ENCODE assay signal across 12 cellular contexts in the genomic region with DNA sequence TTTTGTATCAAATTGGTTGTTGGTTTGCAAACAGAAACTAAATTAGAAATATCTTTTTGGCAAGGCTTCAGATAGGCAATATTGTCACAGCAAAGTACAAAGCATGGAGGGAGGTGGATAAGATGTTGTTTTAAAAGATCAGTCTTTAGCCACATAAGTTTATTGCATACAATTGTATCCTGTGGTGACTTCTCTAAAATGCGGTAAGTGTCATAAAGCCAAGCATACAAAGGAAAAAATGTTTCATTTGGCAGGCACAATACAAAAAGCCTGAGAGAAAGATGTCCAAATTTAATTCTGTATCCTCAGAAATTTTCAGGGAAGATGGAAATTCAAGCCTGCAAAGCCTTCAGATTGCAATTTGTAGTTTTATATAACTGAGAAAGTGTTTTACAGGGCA. TPM values are rescaled to one million over a fixed set of nuclear protein-coding genes. Genes with fewer than 3 reads are reported as not detected.
A peak's percentile ranks its signal among the peaks of the same experiment; 100 is the strongest.
DNase-seq lines count a peak whose midpoint lies in the region; FAIRE-seq and TF ChIP-seq lines count a peak whose summit lies in the region.
"Had no signal": no experiment of that assay in that cellular context is flagged by ENCODE, and none has a peak within 500 bp of the region (broad histone marks: within the 10 kb centered on the region; RNA-seq: fewer than 3 reads in every experiment).

No MANE protein-coding gene starts in this region.

- H3K4me3 Mint-ChIP-seq in HFFc6 = peak overlapping the region; percentile 58; the same call in 1 of the 2 replicates

- intact Hi-C loops in colonic mucosa (cut with DNase I) = loop anchor here (5.0 kb wide), 1 partner anchor 139 kb away; a partner anchor contains a TSS

- no peak overlapping the region for H3K9ac ChIP-seq in colonic mucosa (ENCODE audit: low read depth in 2 of 2, low read length in 2 of 2)

- peak overlapping the region; percentile 59 for H3K4me2 ChIP-seq in osteoblast (ENCODE audit: insufficient read depth, low read length)

- H3K4me1 ChIP-seq in colonic mucosa (peaks cover 16% of the 10 kb centered on the region), osteoblast (ENCODE audit: insufficient read depth, low read length) (peaks cover 9% of the 10 kb centered on the region)

- H2AFZ ChIP-seq in osteoblast (ENCODE audit: low read length) = peak overlapping the region; percentile 85

- TF ChIP-seq CTCF in AG10803 (conservative IDR thresholded peaks at IDR 0.05; ENCODE audit: low read length) = no peak
- no peak for TF ChIP-seq CTCF in HFFc6 (IDR thresholded peaks at IDR 0.05)
- TF ChIP-seq CTCF in colonic mucosa (IDR thresholded peaks at IDR 0.05) = no peak
- no peak for TF ChIP-seq CTCF in osteoblast (IDR thresholded peaks at IDR 0.05; ENCODE audit: extremely low read depth, low read depth, low read length)
- TF ChIP-seq CTCF in D721Med (IDR thresholded peaks at IDR 0.05; ENCODE audit: insufficient read depth, missing control alignments) = no peak

- FAIRE-seq in urothelium cell line (lab: Jason Lieb, UNC) (no peak), D721Med (lab: Jason Lieb, UNC) (no peak)

- no peaks in the 10 kb centered on the region for H3K36me3 Mint-ChIP-seq in HFFc6 (ENCODE audit: low read depth)

- no peaks in the 10 kb centered on the region for H3K27me3 Mint-ChIP-seq in HFFc6 (ENCODE audit: insufficient read depth)

- H3K27ac ChIP-seq in colonic mucosa (peak overlapping the region; percentile 1), osteoblast (ENCODE audit: low read depth, low read length) (peak overlapping the region; percentile 3)

- H3K9me3 Mint-ChIP-seq in HFFc6 = no peaks in the 10 kb centered on the region

- H3K36me3 ChIP-seq in colonic mucosa = no peaks in the 10 kb centered on the region
- H3K36me3 ChIP-seq in osteoblast (ENCODE audit: insufficient read depth, low read length) = no peaks in the 10 kb centered on the region

- H3K27me3 ChIP-seq in colonic mucosa (no peaks in the 10 kb centered on the region), osteoblast (ENCODE audit: insufficient read depth, low read length) (no peaks in the 10 kb centered on the region)

- peak; percentile 57 for DNase-seq in AG10803 (ENCODE audit: low read depth)
- no peak for DNase-seq in HFFc6
- DNase-seq in colonic mucosa = no peak
- peak; percentile 35 for DNase-seq in osteoblast (ENCODE audit: insufficient read length, low spot score, missing footprints)
- DNase-seq in activated CD4-positive, alpha-beta T cell treated with anti-CD3 and anti-CD28 coated beads for 48 hours = no peak
- DNase-seq in activated CD4-positive, alpha-beta T cell treated with anti-CD3 and anti-CD28 coated beads, Interleukin-2, amount 50 U/mL, for 4 hours = no peak
- no peak for DNase-seq in urothelium cell line (ENCODE audit: low spot score)
- no peak for DNase-seq in D721Med (ENCODE audit: insufficient read length, low spot score)
- DNase-seq: activated T-cell treated with anti-CD3 and anti-CD28 coated beads, Interleukin-2, amount 50 U/mL, for 48 hours; NCI-H1694 had no signal

- no peaks in the 10 kb centered on the region for H4K20me1 ChIP-seq in osteoblast (ENCODE audit: insufficient read depth, low read length)

- peaks cover 24% of the 10 kb centered on the region for H3K4me1 Mint-ChIP-seq in HFFc6 (ENCODE audit: low read depth)

- H3K9me3 ChIP-seq in colonic mucosa = no peaks in the 10 kb centered on the region
- H3K9me3 ChIP-seq in osteoblast (ENCODE audit: low read depth, low read length) = no peaks in the 10 kb centered on the region

- peak overlapping the region; percentile 41 for H3K4me3 ChIP-seq in AG10803 (ENCODE audit: low read length)
- no peak overlapping the region for H3K4me3 ChIP-seq in colonic mucosa
- H3K4me3 ChIP-seq in osteoblast (ENCODE audit: insufficient read depth, low read length) = peak overlapping the region; percentile 38

- no peak overlapping the region for H3K27ac Mint-ChIP-seq in HFFc6

- H3K79me2 ChIP-seq in osteoblast (ENCODE audit: insufficient read depth, low read length) = peaks cover 3% of the 10 kb centered on the region

RNA-seq across cellular contexts. Expression of a gene that starts 7.7 kb away (rescaled TPM):
- total RNA-seq in HFFc6 (2021; fragmentation: NEBNext Ultra II Directional; extraction: Animal tissue kit (Norgen Biotek cat#: 25700)) = 10 to 100 TPM in 4 of 6 experiments, 1 to 10 TPM in 2; 8.3 to 17.3 (median 12.5) TPM
- 10 to 100 TPM in 1 of 2 donors, 1 to 10 TPM in 1; 8.5 to 25.9 TPM for total RNA-seq in colonic mucosa
- total RNA-seq in osteoblast = 11.8 and 15.9 TPM in 2 replicates

RNA-seq across cellular contexts. Expression of a gene that starts 35.9 kb away (rescaled TPM):
- total RNA-seq in HFFc6 (2021; fragmentation: NEBNext Ultra II Directional; extraction: Animal tissue kit (Norgen Biotek cat#: 25700)) = not detected
- total RNA-seq in colonic mucosa = not detected
- not detected in 2 replicates for total RNA-seq in osteoblast
- total RNA-seq: fibroblast of villous mesenchyme, lower leg skin had no signal

Comparison
In these comparisons a context has a peak if more than half of its experiments do, and no peak if none do; other contexts are left out.
1. DNase-seq: peak in AG10803 (single experiment) and osteoblast (single experiment); none in HFFc6 (single experiment), colonic mucosa (single experiment), activated CD4-positive, alpha-beta T cell treated with anti-CD3 and anti-CD28 coated beads for 48 hours (single experiment), activated CD4-positive, alpha-beta T cell treated with anti-CD3 and anti-CD28 coated beads, Interleukin-2, amount 50 U/mL, for 4 hours (0 of 2), urothelium cell line (single experiment) and D721Med (single experiment).